8 cellular contexts compared by ENCODE assay signal in the genomic region with DNA sequence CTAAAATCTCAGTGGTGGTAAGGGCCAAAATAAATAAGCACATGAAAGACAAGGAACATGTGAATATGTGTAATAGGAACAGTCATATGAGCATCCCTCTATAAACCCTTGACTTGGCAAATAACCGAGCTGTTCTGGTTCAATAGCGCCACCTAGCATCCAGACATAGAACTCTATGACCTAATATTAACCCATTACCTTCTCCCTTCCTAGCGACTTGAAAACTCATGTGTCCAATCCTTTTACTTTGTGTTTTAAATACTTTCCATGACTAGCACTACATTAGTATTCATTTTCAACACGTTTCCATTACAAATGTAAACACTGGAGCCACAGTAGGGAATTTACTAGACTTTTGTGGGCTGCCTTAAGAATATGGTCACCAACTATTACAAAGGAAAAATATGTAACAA.
A peak's percentile ranks its signal among the peaks of the same experiment; 100 is the strongest.
DNase-seq lines count a peak whose midpoint lies in the region; ATAC-seq and TF ChIP-seq lines count a peak whose summit lies in the region.

No MANE protein-coding gene starts in this region.

- no peak overlapping the region for H3K4me3 Mint-ChIP-seq in activated CD8-positive, alpha-beta T cell treated with anti-CD3 and anti-CD28 coated beads for 36 hours
- H3K4me3 Mint-ChIP-seq in type B pancreatic cell = no peak overlapping the region

- peak in 2 of 3 donors; percentile 28 to 46 for DNase-seq in stimulated activated CD4-positive, alpha-beta T cell treated with anti-CD3 and anti-CD28 coated beads, Interleukin-12 subunit alpha, Interleukin-12 subunit beta, amount 100 ng/mL, for 48 hours (ENCODE audit: low read depth in 2 of 3, low spot score in 1 of 3)
- DNase-seq in stimulated activated CD4-positive, alpha-beta T cell treated with anti-CD3 and anti-CD28 coated beads, Interleukin-4, amount 100 ng/mL, for 1 hour = no peak
- DNase-seq in NCI-H2196 (lab: John Stamatoyannopoulos, UW; ENCODE audit: unreplicated experiment) (peak; percentile 67), iPS DF 19.7 (ENCODE audit: low read depth, low spot score) (peak; percentile 47), type B pancreatic cell (ENCODE audit: extremely low spot score, unreplicated experiment) (no peak), posterior vena cava (ENCODE audit: low spot score) (no peak)
- peak; percentile 62 for DNase-seq in activated CD8-positive, alpha-beta T cell treated with anti-CD3 and anti-CD28 coated beads for 36 hours

- no peak overlapping the region for H3K27ac Mint-ChIP-seq in activated CD8-positive, alpha-beta T cell treated with anti-CD3 and anti-CD28 coated beads for 36 hours
- H3K27ac Mint-ChIP-seq in type B pancreatic cell = no peak overlapping the region

- peaks cover 10% of the 10 kb centered on the region for H3K36me3 Mint-ChIP-seq in activated CD8-positive, alpha-beta T cell treated with anti-CD3 and anti-CD28 coated beads for 36 hours (ENCODE audit: low read depth)
- peaks cover 4% of the 10 kb centered on the region for H3K36me3 Mint-ChIP-seq in type B pancreatic cell

- peaks cover 22% of the 10 kb centered on the region for H3K4me1 Mint-ChIP-seq in activated CD8-positive, alpha-beta T cell treated with anti-CD3 and anti-CD28 coated beads for 36 hours (ENCODE audit: low read depth)
- H3K4me1 Mint-ChIP-seq in type B pancreatic cell (ENCODE audit: unreplicated experiment) = peaks cover 6% of the 10 kb centered on the region

- CTCF ChIA-PET in activated CD8-positive, alpha-beta T cell treated with anti-CD3 and anti-CD28 coated beads for 36 hours (lab: Charles Lee) = interaction anchor here (0.7 to 10.7 kb wide), 19 partner anchors 8 to 497 kb away, joined by 3 to 180 read pairs (median 4); no protein-coding TSS in a partner anchor

- peak; percentile 74 for TF ChIP-seq CTCF in activated CD8-positive, alpha-beta T cell treated with anti-CD3 and anti-CD28 coated beads for 36 hours (IDR thresholded peaks at IDR 0.05)
- TF ChIP-seq CTCF in type B pancreatic cell (conservative IDR thresholded peaks at IDR 0.05) = peak; percentile 78

- ATAC-seq in activated CD8-positive, alpha-beta T cell treated with anti-CD3 and anti-CD28 coated beads for 36 hours = peak; percentile 64
- ATAC-seq in HG02759 (IDR thresholded peaks at IDR 0.05; ENCODE audit: unreplicated experiment) = no peak

- POLR2A ChIA-PET in activated CD8-positive, alpha-beta T cell treated with anti-CD3 and anti-CD28 coated beads for 36 hours (lab: Charles Lee) = no interaction called here

- intact Hi-C loops in activated CD8-positive, alpha-beta T cell treated with anti-CD3 and anti-CD28 coated beads for 36 hours (cut with micrococcal nuclease) = no loop called here
- intact Hi-C loops in posterior vena cava (cut with DNase I) = loop anchor here in 1 of 2 donors (5.0 kb wide), 1 partner anchor 501 kb away; no protein-coding TSS in a partner anchor

- no peaks in the 10 kb centered on the region for H3K27me3 Mint-ChIP-seq in activated CD8-positive, alpha-beta T cell treated with anti-CD3 and anti-CD28 coated beads for 36 hours
- no peaks in the 10 kb centered on the region for H3K27me3 Mint-ChIP-seq in type B pancreatic cell

- H3K9me3 Mint-ChIP-seq in activated CD8-positive, alpha-beta T cell treated with anti-CD3 and anti-CD28 coated beads for 36 hours = peaks cover 5% of the 10 kb centered on the region
- H3K9me3 Mint-ChIP-seq in type B pancreatic cell = no peaks in the 10 kb centered on the region

Comparison
In these comparisons a context has a peak if more than half of its experiments do, and no peak if none do; other contexts are left out.
1. DNase-seq: peak in stimulated activated CD4-positive, alpha-beta T cell treated with anti-CD3 and anti-CD28 coated beads, Interleukin-12 subunit alpha, Interleukin-12 subunit beta, amount 100 ng/mL, for 48 hours (2 of 3), NCI-H2196 (single experiment), activated CD8-positive, alpha-beta T cell treated with anti-CD3 and anti-CD28 coated beads for 36 hours (single experiment) and iPS DF 19.7 (single experiment); none in stimulated activated CD4-positive, alpha-beta T cell treated with anti-CD3 and anti-CD28 coated beads, Interleukin-4, amount 100 ng/mL, for 1 hour (single experiment), type B pancreatic cell (single experiment) and posterior vena cava (single experiment).